37 cellular contexts compared by ENCODE assay signal in genomic region chr14:100370003-100370402, GRCh38. TPM values are rescaled to one million over a fixed set of nuclear protein-coding genes. Genes with fewer than 3 reads are reported as not detected.
A peak's percentile ranks its signal among the peaks of the same experiment; 100 is the strongest.
DNase-seq lines count a peak whose midpoint lies in the region; ATAC-seq, FAIRE-seq and TF ChIP-seq lines count a peak whose summit lies in the region.
"Had no signal": no experiment of that assay in that cellular context is flagged by ENCODE, and none has a peak within 500 bp of the region (broad histone marks: within the 10 kb centered on the region; RNA-seq: fewer than 3 reads in every experiment).

No MANE protein-coding gene starts in this region.

- FAIRE-seq in keratinocyte (lab: Jason Lieb, UNC): peak; percentile 46
- FAIRE-seq: G401.6 had no signal

- H4K20me1 ChIP-seq in keratinocyte (ENCODE audit: control insufficient read depth, extremely low read depth, insufficient read depth, low read length): no peaks in the 10 kb centered on the region

- H3K9ac ChIP-seq in keratinocyte (ENCODE audit: control insufficient read depth, extremely low read depth, insufficient read depth, low read length): no peak overlapping the region

- peaks cover 3% of the 10 kb centered on the region for H3K79me2 ChIP-seq in keratinocyte (ENCODE audit: control insufficient read depth, insufficient read depth, low read length)

- dilution Hi-C loops in keratinocyte (cut with MboI; ENCODE audit: extremely low pct_ligation_motif_present, low sequenced_read_pairs): no loop called here

- no peaks in the 10 kb centered on the region for H3K27me3 Mint-ChIP-seq in activated CD4-positive, alpha-beta T cell treated with anti-CD3 and anti-CD28 coated beads, Interleukin-2, amount 10 ng/mL, durations not matched to agents 7 days and 5 days
- no peaks in the 10 kb centered on the region for H3K27me3 Mint-ChIP-seq in activated T-helper 2 cell treated with anti-CD3 and anti-CD28 coated beads, Interferon-gamma antibody, Interleukin-2, Interleukin-4, amounts not matched to agents 10 μg/mL and 5 μg/mL and 100 μg/mL, durations not matched to agents 14 hours and 24 hours and 36 hours (ENCODE audit: low read depth)

- DNase-seq in activated CD4-positive, alpha-beta T cell treated with anti-CD3 and anti-CD28 coated beads, Interleukin-2, amount 10 ng/mL, durations not matched to agents 7 days and 5 days: no peak
- DNase-seq in activated CD4-positive, alpha-beta T cell treated with anti-CD3 and anti-CD28 coated beads for 48 hours: no peak
- DNase-seq in M059J (ENCODE audit: low read depth) (peak; percentile 15), keratinocyte (ENCODE audit: low read depth, low spot score) (no peak), HUDEP-2 (lab: John Stamatoyannopoulos, UW; ENCODE audit: unreplicated experiment in 76 of 76) (no peak)
- DNase-seq in activated T-helper 2 cell treated with anti-CD3 and anti-CD28 coated beads, Interferon-gamma antibody, Interleukin-2, Interleukin-4, amounts not matched to agents 10 μg/mL and 5 μg/mL and 100 μg/mL, durations not matched to agents 14 hours and 24 hours and 36 hours (ENCODE audit: low spot score): no peak
- DNase-seq: activated CD4-positive, alpha-beta T cell treated with anti-CD3 and anti-CD28 coated beads for 4 hours; activated CD8-positive, alpha-beta memory T cell treated with anti-CD3 and anti-CD28 coated beads, Interleukin-2, amount 50 U/mL, for 4 hours; activated gamma-delta T cell treated with Interleukin-2 at 50 U/mL for 16 hours; amygdala; Calu3; DMS79; HCEC 1CT; hypothalamus; Kasumi-1; left lung; NCI-H1436; NCI-H345; NCI-H69; nucleus accumbens; right lobe of liver; spleen; stimulated activated CD4-positive, alpha-beta T cell treated with anti-CD3 and anti-CD28 coated beads, Interleukin-2, amount 100 ng/mL, for 24 hours; thyroid gland had no signal

- no peak overlapping the region for H2AFZ ChIP-seq in keratinocyte (ENCODE audit: control insufficient read depth, low read length)

- H3K27me3 ChIP-seq in keratinocyte (ENCODE audit: control insufficient read depth, extremely low read depth, insufficient read depth, low read length): no peaks in the 10 kb centered on the region
- H3K27me3 ChIP-seq: left lung, right lobe of liver, spleen, thyroid gland, vagina had no signal

- CTCF ChIA-PET in activated CD4-positive, alpha-beta T cell treated with anti-CD3 and anti-CD28 coated beads, Interleukin-2, amount 10 ng/mL, durations not matched to agents 7 days and 5 days (lab: Charles Lee): interaction anchor here (1.0 kb wide), 1 partner anchor 21 kb away, joined by 3 read pairs; no protein-coding TSS in a partner anchor

- H3K4me2 ChIP-seq in keratinocyte (ENCODE audit: control insufficient read depth, extremely low read depth, insufficient read depth, low read depth, low read length): no peak overlapping the region

- peaks cover 62% of the 10 kb centered on the region for H3K36me3 Mint-ChIP-seq in activated CD4-positive, alpha-beta T cell treated with anti-CD3 and anti-CD28 coated beads, Interleukin-2, amount 10 ng/mL, durations not matched to agents 7 days and 5 days (ENCODE audit: low read depth)
- peaks cover 92% of the 10 kb centered on the region for H3K36me3 Mint-ChIP-seq in activated T-helper 2 cell treated with anti-CD3 and anti-CD28 coated beads, Interferon-gamma antibody, Interleukin-2, Interleukin-4, amounts not matched to agents 10 μg/mL and 5 μg/mL and 100 μg/mL, durations not matched to agents 14 hours and 24 hours and 36 hours (ENCODE audit: low read depth)

- POLR2A ChIA-PET in activated CD4-positive, alpha-beta T cell treated with anti-CD3 and anti-CD28 coated beads, Interleukin-2, amount 10 ng/mL, durations not matched to agents 7 days and 5 days (lab: Charles Lee): interaction anchor here (0.6 kb wide), 1 partner anchor 247 kb away, joined by 4 read pairs; no protein-coding TSS in a partner anchor

- no peaks in the 10 kb centered on the region for H3K9me3 Mint-ChIP-seq in activated CD4-positive, alpha-beta T cell treated with anti-CD3 and anti-CD28 coated beads, Interleukin-2, amount 10 ng/mL, durations not matched to agents 7 days and 5 days
- H3K9me3 Mint-ChIP-seq in activated T-helper 2 cell treated with anti-CD3 and anti-CD28 coated beads, Interferon-gamma antibody, Interleukin-2, Interleukin-4, amounts not matched to agents 10 μg/mL and 5 μg/mL and 100 μg/mL, durations not matched to agents 14 hours and 24 hours and 36 hours: no peaks in the 10 kb centered on the region

- no peak overlapping the region for H3K4me3 Mint-ChIP-seq in activated CD4-positive, alpha-beta T cell treated with anti-CD3 and anti-CD28 coated beads, Interleukin-2, amount 10 ng/mL, durations not matched to agents 7 days and 5 days
- no peak overlapping the region for H3K4me3 Mint-ChIP-seq in activated T-helper 2 cell treated with anti-CD3 and anti-CD28 coated beads, Interferon-gamma antibody, Interleukin-2, Interleukin-4, amounts not matched to agents 10 μg/mL and 5 μg/mL and 100 μg/mL, durations not matched to agents 14 hours and 24 hours and 36 hours (ENCODE audit: low read depth)

- H3K36me3 ChIP-seq in keratinocyte (ENCODE audit: control insufficient read depth in 2 of 2, extremely low read depth in 1 of 2, insufficient read depth in 2 of 2, low read length in 2 of 2): peaks cover 0 to 33% of the 10 kb centered on the region in 2 experiments
- H3K36me3 ChIP-seq: prostate gland had no signal

- peak overlapping the region; percentile 78 for H3K27ac Mint-ChIP-seq in activated CD4-positive, alpha-beta T cell treated with anti-CD3 and anti-CD28 coated beads, Interleukin-2, amount 10 ng/mL, durations not matched to agents 7 days and 5 days
- H3K27ac Mint-ChIP-seq in activated T-helper 2 cell treated with anti-CD3 and anti-CD28 coated beads, Interferon-gamma antibody, Interleukin-2, Interleukin-4, amounts not matched to agents 10 μg/mL and 5 μg/mL and 100 μg/mL, durations not matched to agents 14 hours and 24 hours and 36 hours: peak overlapping the region; percentile 30

- no peak for TF ChIP-seq CTCF in keratinocyte (optimal IDR thresholded peaks at IDR 0.05 in 1 of 3, IDR thresholded peaks at IDR 0.05 in 1 of 3, conservative IDR thresholded peaks at IDR 0.05 in 1 of 3; ENCODE audit: extremely low read depth in 1 of 3, insufficient read depth in 2 of 3, low read length in 3 of 3)

- intact Hi-C loops in activated T-helper 2 cell treated with anti-CD3 and anti-CD28 coated beads, Interferon-gamma antibody, Interleukin-2, Interleukin-4, amounts not matched to agents 10 μg/mL and 5 μg/mL and 100 μg/mL, durations not matched to agents 14 hours and 24 hours and 36 hours (cut with micrococcal nuclease): no loop called here

- H3K27ac ChIP-seq in keratinocyte (ENCODE audit: control insufficient read depth, insufficient read depth, low read length): no peak overlapping the region
- H3K27ac ChIP-seq: HL-60, prostate gland, thyroid gland, vagina had no signal

- H3K4me1 ChIP-seq in keratinocyte (ENCODE audit: control insufficient read depth, extremely low read depth, insufficient read depth, low read length): peaks cover 10% of the 10 kb centered on the region

- peaks cover 69% of the 10 kb centered on the region for H3K4me1 Mint-ChIP-seq in activated CD4-positive, alpha-beta T cell treated with anti-CD3 and anti-CD28 coated beads, Interleukin-2, amount 10 ng/mL, durations not matched to agents 7 days and 5 days
- peaks cover 59% of the 10 kb centered on the region for H3K4me1 Mint-ChIP-seq in activated T-helper 2 cell treated with anti-CD3 and anti-CD28 coated beads, Interferon-gamma antibody, Interleukin-2, Interleukin-4, amounts not matched to agents 10 μg/mL and 5 μg/mL and 100 μg/mL, durations not matched to agents 14 hours and 24 hours and 36 hours (ENCODE audit: low read depth)

- no peaks in the 10 kb centered on the region for H3K9me3 ChIP-seq in keratinocyte (ENCODE audit: control insufficient read depth, low read depth, low read length)
- H3K9me3 ChIP-seq: left lung, prostate gland, right lobe of liver, spleen, thyroid gland, vagina had no signal

- H3K9me1 ChIP-seq in keratinocyte (ENCODE audit: control insufficient read depth, extremely low read depth, insufficient read depth, low read length): no peaks in the 10 kb centered on the region

- H3K4me3 ChIP-seq in keratinocyte (ENCODE audit: control insufficient read depth in 2 of 3, extremely low read depth in 1 of 3, insufficient read depth in 2 of 3, low read depth in 1 of 3, low read length in 3 of 3): no peak overlapping the region
- H3K4me3 ChIP-seq: left lung, prostate gland, right lobe of liver, spleen, thyroid gland, vagina had no signal

- ATAC-seq in GM21360 (IDR thresholded peaks at IDR 0.05; ENCODE audit: unreplicated experiment) (no peak), HG03159 (IDR thresholded peaks at IDR 0.05; ENCODE audit: unreplicated experiment) (no peak)
- ATAC-seq: left lung, Right ventricle myocardium inferior, SK-N-SH treated with all-trans-retinoic acid at 6 μM for 48 hours had no signal

RNA-seq across cellular contexts. Expression of gene WDR25, which starts 6.3 kb away (rescaled TPM):
- 1 to 10 TPM; 6.8 to 7.0 TPM for total RNA-seq in activated CD4-positive, alpha-beta T cell treated with anti-CD3 and anti-CD28 coated beads, Interleukin-2, amount 10 ng/mL, durations not matched to agents 7 days and 5 days
- 22.4 and 22.8 TPM in 2 replicates for total RNA-seq in M059J (2014; rRNA removed; shearing (Covaris generic))
- total RNA-seq in activated T-helper 2 cell treated with anti-CD3 and anti-CD28 coated beads, Interferon-gamma antibody, Interleukin-2, Interleukin-4, amounts not matched to agents 10 μg/mL and 5 μg/mL and 100 μg/mL, durations not matched to agents 14 hours and 24 hours and 36 hours: 6.9 and 7.3 TPM in 2 replicates
- 5.4 to 6.5 TPM (median 5.8 TPM) in 3 replicates for polyA plus RNA-seq in keratinocyte
- 3.7 TPM for polyA plus RNA-seq in keratinocyte (2011; ENCODE audit: low read depth)
- polyA plus RNA-seq in keratinocyte (2011; cell fraction: cytosol; rRNA removed): 4.5 and 5.2 TPM in 2 replicates
- 9.0 and 10.0 TPM in 2 replicates for polyA plus RNA-seq in keratinocyte (2011; cell fraction: nucleus; rRNA removed)
- 5.0 and 5.9 TPM in 2 replicates for polyA plus RNA-seq in keratinocyte (2012; ENCODE audit: low replicate concordance)
- polyA minus RNA-seq in keratinocyte: 5.4 to 10.0 TPM (median 6.4 TPM) in 3 replicates
- 9.2 TPM for polyA minus RNA-seq in keratinocyte (2011; cell fraction: cytosol; rRNA and poly(A)+ RNA removed)
- 5.4 and 7.1 TPM in 2 replicates for polyA minus RNA-seq in keratinocyte (2011; cell fraction: nucleus; rRNA and poly(A)+ RNA removed)

RNA-seq across cellular contexts. Expression of gene SLC25A47, which starts 46.9 kb away (rescaled TPM):
- not detected for total RNA-seq in activated CD4-positive, alpha-beta T cell treated with anti-CD3 and anti-CD28 coated beads, Interleukin-2, amount 10 ng/mL, durations not matched to agents 7 days and 5 days
- not detected in 2 replicates for total RNA-seq in M059J (2014; rRNA removed; shearing (Covaris generic))
- total RNA-seq in activated T-helper 2 cell treated with anti-CD3 and anti-CD28 coated beads, Interferon-gamma antibody, Interleukin-2, Interleukin-4, amounts not matched to agents 10 μg/mL and 5 μg/mL and 100 μg/mL, durations not matched to agents 14 hours and 24 hours and 36 hours: not detected in 2 replicates
- polyA plus RNA-seq in keratinocyte: not detected in 3 replicates
- not detected for polyA plus RNA-seq in keratinocyte (2011; ENCODE audit: low read depth)
- polyA plus RNA-seq in keratinocyte (2011; cell fraction: cytosol; rRNA removed): not detected in 2 replicates
- polyA plus RNA-seq in keratinocyte (2011; cell fraction: nucleus; rRNA removed): not detected in 2 replicates
- not detected in 2 replicates for polyA plus RNA-seq in keratinocyte (2012; ENCODE audit: low replicate concordance)
- not detected in 3 replicates for polyA minus RNA-seq in keratinocyte
- polyA minus RNA-seq in keratinocyte (2011; cell fraction: cytosol; rRNA and poly(A)+ RNA removed): not detected
- polyA minus RNA-seq in keratinocyte (2011; cell fraction: nucleus; rRNA and poly(A)+ RNA removed): not detected in 2 replicates
- total RNA-seq: A172; Calu3; chondrocyte; left lung; mesenteric fat pad; myocyte; Right ventricle myocardium inferior; spleen; T-helper 2 cell treated with Interferon-gamma antibody and Interleukin-4, amounts not matched to agents 100 ng/mL and 5 ng/mL, for 36 hours; thyroid gland; vagina had no signal
